ENCODE assay signal across 25 cellular contexts in genomic region chr10:76667307-76668012, GRCh38.
DNase-seq lines count a peak whose midpoint lies in the region; ATAC-seq, FAIRE-seq and TF ChIP-seq lines count a peak whose summit lies in the region.
"Had no signal": no experiment of that assay in that cellular context is flagged by ENCODE, and none has a peak within 500 bp of the region (broad histone marks: within the 10 kb centered on the region; RNA-seq: fewer than 3 reads in every experiment).

No MANE protein-coding gene starts in this region.

- H3K4me1 ChIP-seq in lower lobe of right lung = no peaks in the 10 kb centered on the region
- peaks cover 0 to 7% (median 0%) of the 10 kb centered on the region in 3 donors for H3K4me1 ChIP-seq in pancreas
- H3K4me1 ChIP-seq in aorta (ENCODE audit: control insufficient read depth in 1 of 2, insufficient read depth in 2 of 2, low read length in 2 of 2) = no peaks in the 10 kb centered on the region

- intact Hi-C loops in lower lobe of right lung (cut with DNase I) (no loop called here), pancreas (cut with DNase I) (no loop called here), aorta (cut with DNase I) (no loop called here)

- H3K9me3 ChIP-seq in lower lobe of right lung (no peaks in the 10 kb centered on the region), pancreas (no peaks in the 10 kb centered on the region), aorta (ENCODE audit: control insufficient read depth, low read length) (no peaks in the 10 kb centered on the region)
- H3K9me3 ChIP-seq: MG63 had no signal

- peak; percentile 47 to 76 for ATAC-seq in lower lobe of right lung
- peak in 3 of 4 donors; percentile 38 to 53 (median 53) for ATAC-seq in pancreas
- peak; percentile 72 for ATAC-seq in aorta (ENCODE audit: low FRiP score)
- no peak for ATAC-seq in HG02571 (IDR thresholded peaks at IDR 0.05; ENCODE audit: unreplicated experiment)
- ATAC-seq: HCT116 had no signal

- H3K4me3 ChIP-seq in lower lobe of right lung (no peak overlapping the region), pancreas (no peak overlapping the region), aorta (ENCODE audit: low read length in 2 of 2) (no peak overlapping the region)
- H3K4me3 ChIP-seq: MG63 had no signal

- H3K36me3 ChIP-seq in lower lobe of right lung (no peaks in the 10 kb centered on the region), pancreas (no peaks in the 10 kb centered on the region), aorta (ENCODE audit: control insufficient read depth in 1 of 2, insufficient read depth in 2 of 2, low read length in 1 of 2) (no peaks in the 10 kb centered on the region)
- H3K36me3 ChIP-seq: MG63 had no signal

- WGBS in pancreas, 2 donors = 53 to 59% methylated on average over 3 of the region's 3 CpGs
- WGBS in aorta, 2 donors = 90 to 91% methylated on average over 3 of the region's 3 CpGs

- H3K27ac ChIP-seq in lower lobe of right lung = no peak overlapping the region
- H3K27ac ChIP-seq in pancreas = no peak overlapping the region
- no peak overlapping the region for H3K27ac ChIP-seq in aorta (ENCODE audit: low read depth in 1 of 2, low read length in 2 of 2)

- TF ChIP-seq CTCF in lower lobe of right lung (IDR thresholded peaks at IDR 0.05) (no peak), pancreas (IDR thresholded peaks at IDR 0.05) (no peak)

- DNase-seq in fibroblast of gingiva (ENCODE audit: low read depth) = peak; percentile 18
- no peak for DNase-seq in lower lobe of right lung
- no peak for DNase-seq in pancreas
- no peak for DNase-seq in aorta
- DNase-seq in DMS79 treated with DMSO at 0.1 percent for 48 hours (lab: John Stamatoyannopoulos, UW) = no peak
- no peak for DNase-seq in GF-D8 (lab: John Stamatoyannopoulos, UW)
- DNase-seq: C1 segment of cervical spinal cord; CD4-positive, alpha-beta memory T cell; COR-L47; EL; GDM1; KBM-7; MG63; NCI-H1105 treated with DMSO at 0.1 percent for 48 hours; NCI-H1694 treated with DMSO at 0.1 percent for 48 hours; NCI-H2081; NCI-H2227 treated with DMSO at 0.1 percent for 48 hours; NCI-H526 treated with DMSO at 0.1 percent for 48 hours; RPMI8226; SHP77 had no signal

- H3K27me3 ChIP-seq in lower lobe of right lung (ENCODE audit: low read depth) = no peaks in the 10 kb centered on the region
- no peaks in the 10 kb centered on the region for H3K27me3 ChIP-seq in pancreas
- no peaks in the 10 kb centered on the region for H3K27me3 ChIP-seq in aorta (ENCODE audit: control insufficient read depth in 1 of 2, insufficient read depth in 2 of 2, low read length in 1 of 2)
- H3K27me3 ChIP-seq: MG63 had no signal

- FAIRE-seq in pancreas (lab: Jason Lieb, UNC) = no peak
- FAIRE-seq: GM12891, GM19239, HTR-8/SVneo had no signal
